Comparison of ENCODE assay signal across 12 cellular contexts in genomic region chr14:89236846-89237245, GRCh38.
"Had no signal": no experiment of that assay in that cellular context is flagged by ENCODE, and none has a peak within 500 bp of the region (broad histone marks: within the 10 kb centered on the region; RNA-seq: fewer than 3 reads in every experiment).

No MANE protein-coding gene starts in this region.

- H3K36me3 ChIP-seq: esophagus squamous epithelium had no signal

- H3K27me3 ChIP-seq: esophagus squamous epithelium had no signal

- H3K9me3 ChIP-seq: esophagus squamous epithelium had no signal

- DNase-seq: activated CD4-positive, alpha-beta T cell treated with anti-CD3 and anti-CD28 coated beads for 1 hour; activated CD4-positive, alpha-beta T cell treated with anti-CD3 and anti-CD28 coated beads, Interleukin-2, amount 50 U/mL, for 48 hours; activated CD8-positive, alpha-beta memory T cell treated with anti-CD3 and anti-CD28 coated beads, Interleukin-2, amount 10 ng/mL, durations not matched to agents 7 days and 5 days; activated naive CD8-positive, alpha-beta T cell treated with anti-CD3 and anti-CD28 coated beads, Interleukin-2, amount 10 ng/mL, durations not matched to agents 7 days and 5 days; activated T-cell treated with anti-CD3 and anti-CD28 coated beads, Interleukin-2, amount 50 U/mL, for 4 hours; anterior cingulate cortex; esophagus squamous epithelium; foreskin melanocyte; kidney; retina; stimulated activated CD4-positive, alpha-beta T cell treated with anti-CD3 and anti-CD28 coated beads, Interleukin-4, amount 100 ng/mL, for 4 hours had no signal

- H3K27ac ChIP-seq: esophagus squamous epithelium, skin epidermis had no signal

- ATAC-seq: activated CD8-positive, alpha-beta memory T cell treated with anti-CD3 and anti-CD28 coated beads, Interleukin-2, amount 10 ng/mL, durations not matched to agents 7 days and 5 days; activated T-cell treated with anti-CD3 and anti-CD28 coated beads, Interleukin-2, amount 50 U/mL, for 4 hours had no signal

- H3K4me3 ChIP-seq: esophagus squamous epithelium, skin epidermis had no signal
